ENCODE assay signal across 1 cellular context in the genomic region with DNA sequence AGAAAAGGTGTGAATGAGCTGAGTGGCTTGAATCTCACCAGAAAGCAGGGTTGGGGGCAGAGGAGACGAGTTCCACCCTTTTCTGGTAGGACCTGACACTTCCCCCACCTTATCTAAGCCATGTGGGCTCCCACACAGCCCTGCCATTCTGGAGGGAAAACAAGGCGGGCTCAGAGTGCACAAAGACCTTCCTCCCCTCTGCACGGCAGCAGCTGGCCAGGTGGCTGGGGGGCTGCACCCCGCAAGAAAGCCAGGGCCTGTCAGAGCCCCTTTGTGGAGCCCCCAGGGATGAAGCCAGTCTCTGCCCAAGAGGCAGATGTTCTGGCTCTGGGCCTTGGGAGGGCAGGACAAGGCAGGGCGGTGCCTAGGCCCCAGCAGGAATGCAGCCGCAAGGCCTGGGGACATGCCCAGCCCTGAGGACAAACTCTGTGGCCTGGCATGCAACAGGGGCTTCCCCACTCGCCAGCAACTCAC.
TF ChIP-seq lines count a peak whose summit lies in the region.

No MANE protein-coding gene starts in this region.

TF ChIP-seq in K562, 482 proteins besides CTCF, POLR2A, EP300 and RAD21 (continued from another document):
- TF ChIP-seq, protein P1, sequence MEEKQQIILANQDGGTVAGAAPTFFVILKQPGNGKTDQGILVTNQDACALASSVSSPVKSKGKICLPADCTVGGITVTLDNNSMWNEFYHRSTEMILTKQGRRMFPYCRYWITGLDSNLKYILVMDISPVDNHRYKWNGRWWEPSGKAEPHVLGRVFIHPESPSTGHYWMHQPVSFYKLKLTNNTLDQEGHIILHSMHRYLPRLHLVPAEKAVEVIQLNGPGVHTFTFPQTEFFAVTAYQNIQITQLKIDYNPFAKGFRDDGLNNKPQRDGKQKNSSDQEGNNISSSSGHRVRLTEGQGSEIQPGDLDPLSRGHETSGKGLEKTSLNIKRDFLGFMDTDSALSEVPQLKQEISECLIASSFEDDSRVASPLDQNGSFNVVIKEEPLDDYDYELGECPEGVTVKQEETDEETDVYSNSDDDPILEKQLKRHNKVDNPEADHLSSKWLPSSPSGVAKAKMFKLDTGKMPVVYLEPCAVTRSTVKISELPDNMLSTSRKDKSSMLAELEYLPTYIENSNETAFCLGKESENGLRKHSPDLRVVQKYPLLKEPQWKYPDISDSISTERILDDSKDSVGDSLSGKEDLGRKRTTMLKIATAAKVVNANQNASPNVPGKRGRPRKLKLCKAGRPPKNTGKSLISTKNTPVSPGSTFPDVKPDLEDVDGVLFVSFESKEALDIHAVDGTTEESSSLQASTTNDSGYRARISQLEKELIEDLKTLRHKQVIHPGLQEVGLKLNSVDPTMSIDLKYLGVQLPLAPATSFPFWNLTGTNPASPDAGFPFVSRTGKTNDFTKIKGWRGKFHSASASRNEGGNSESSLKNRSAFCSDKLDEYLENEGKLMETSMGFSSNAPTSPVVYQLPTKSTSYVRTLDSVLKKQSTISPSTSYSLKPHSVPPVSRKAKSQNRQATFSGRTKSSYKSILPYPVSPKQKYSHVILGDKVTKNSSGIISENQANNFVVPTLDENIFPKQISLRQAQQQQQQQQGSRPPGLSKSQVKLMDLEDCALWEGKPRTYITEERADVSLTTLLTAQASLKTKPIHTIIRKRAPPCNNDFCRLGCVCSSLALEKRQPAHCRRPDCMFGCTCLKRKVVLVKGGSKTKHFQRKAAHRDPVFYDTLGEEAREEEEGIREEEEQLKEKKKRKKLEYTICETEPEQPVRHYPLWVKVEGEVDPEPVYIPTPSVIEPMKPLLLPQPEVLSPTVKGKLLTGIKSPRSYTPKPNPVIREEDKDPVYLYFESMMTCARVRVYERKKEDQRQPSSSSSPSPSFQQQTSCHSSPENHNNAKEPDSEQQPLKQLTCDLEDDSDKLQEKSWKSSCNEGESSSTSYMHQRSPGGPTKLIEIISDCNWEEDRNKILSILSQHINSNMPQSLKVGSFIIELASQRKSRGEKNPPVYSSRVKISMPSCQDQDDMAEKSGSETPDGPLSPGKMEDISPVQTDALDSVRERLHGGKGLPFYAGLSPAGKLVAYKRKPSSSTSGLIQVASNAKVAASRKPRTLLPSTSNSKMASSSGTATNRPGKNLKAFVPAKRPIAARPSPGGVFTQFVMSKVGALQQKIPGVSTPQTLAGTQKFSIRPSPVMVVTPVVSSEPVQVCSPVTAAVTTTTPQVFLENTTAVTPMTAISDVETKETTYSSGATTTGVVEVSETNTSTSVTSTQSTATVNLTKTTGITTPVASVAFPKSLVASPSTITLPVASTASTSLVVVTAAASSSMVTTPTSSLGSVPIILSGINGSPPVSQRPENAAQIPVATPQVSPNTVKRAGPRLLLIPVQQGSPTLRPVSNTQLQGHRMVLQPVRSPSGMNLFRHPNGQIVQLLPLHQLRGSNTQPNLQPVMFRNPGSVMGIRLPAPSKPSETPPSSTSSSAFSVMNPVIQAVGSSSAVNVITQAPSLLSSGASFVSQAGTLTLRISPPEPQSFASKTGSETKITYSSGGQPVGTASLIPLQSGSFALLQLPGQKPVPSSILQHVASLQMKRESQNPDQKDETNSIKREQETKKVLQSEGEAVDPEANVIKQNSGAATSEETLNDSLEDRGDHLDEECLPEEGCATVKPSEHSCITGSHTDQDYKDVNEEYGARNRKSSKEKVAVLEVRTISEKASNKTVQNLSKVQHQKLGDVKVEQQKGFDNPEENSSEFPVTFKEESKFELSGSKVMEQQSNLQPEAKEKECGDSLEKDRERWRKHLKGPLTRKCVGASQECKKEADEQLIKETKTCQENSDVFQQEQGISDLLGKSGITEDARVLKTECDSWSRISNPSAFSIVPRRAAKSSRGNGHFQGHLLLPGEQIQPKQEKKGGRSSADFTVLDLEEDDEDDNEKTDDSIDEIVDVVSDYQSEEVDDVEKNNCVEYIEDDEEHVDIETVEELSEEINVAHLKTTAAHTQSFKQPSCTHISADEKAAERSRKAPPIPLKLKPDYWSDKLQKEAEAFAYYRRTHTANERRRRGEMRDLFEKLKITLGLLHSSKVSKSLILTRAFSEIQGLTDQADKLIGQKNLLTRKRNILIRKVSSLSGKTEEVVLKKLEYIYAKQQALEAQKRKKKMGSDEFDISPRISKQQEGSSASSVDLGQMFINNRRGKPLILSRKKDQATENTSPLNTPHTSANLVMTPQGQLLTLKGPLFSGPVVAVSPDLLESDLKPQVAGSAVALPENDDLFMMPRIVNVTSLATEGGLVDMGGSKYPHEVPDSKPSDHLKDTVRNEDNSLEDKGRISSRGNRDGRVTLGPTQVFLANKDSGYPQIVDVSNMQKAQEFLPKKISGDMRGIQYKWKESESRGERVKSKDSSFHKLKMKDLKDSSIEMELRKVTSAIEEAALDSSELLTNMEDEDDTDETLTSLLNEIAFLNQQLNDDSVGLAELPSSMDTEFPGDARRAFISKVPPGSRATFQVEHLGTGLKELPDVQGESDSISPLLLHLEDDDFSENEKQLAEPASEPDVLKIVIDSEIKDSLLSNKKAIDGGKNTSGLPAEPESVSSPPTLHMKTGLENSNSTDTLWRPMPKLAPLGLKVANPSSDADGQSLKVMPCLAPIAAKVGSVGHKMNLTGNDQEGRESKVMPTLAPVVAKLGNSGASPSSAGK (IDR thresholded peaks at IDR 0.05): peak; percentile 55
- TF ChIP-seq, protein P2, sequence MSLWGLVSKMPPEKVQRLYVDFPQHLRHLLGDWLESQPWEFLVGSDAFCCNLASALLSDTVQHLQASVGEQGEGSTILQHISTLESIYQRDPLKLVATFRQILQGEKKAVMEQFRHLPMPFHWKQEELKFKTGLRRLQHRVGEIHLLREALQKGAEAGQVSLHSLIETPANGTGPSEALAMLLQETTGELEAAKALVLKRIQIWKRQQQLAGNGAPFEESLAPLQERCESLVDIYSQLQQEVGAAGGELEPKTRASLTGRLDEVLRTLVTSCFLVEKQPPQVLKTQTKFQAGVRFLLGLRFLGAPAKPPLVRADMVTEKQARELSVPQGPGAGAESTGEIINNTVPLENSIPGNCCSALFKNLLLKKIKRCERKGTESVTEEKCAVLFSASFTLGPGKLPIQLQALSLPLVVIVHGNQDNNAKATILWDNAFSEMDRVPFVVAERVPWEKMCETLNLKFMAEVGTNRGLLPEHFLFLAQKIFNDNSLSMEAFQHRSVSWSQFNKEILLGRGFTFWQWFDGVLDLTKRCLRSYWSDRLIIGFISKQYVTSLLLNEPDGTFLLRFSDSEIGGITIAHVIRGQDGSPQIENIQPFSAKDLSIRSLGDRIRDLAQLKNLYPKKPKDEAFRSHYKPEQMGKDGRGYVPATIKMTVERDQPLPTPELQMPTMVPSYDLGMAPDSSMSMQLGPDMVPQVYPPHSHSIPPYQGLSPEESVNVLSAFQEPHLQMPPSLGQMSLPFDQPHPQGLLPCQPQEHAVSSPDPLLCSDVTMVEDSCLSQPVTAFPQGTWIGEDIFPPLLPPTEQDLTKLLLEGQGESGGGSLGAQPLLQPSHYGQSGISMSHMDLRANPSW (CRISPR knock-in tag; IDR thresholded peaks at IDR 0.05): no peak
- TF ChIP-seq MAZ (CRISPR knock-in tag; conservative IDR thresholded peaks at IDR 0.05 in 1 of 2, IDR thresholded peaks at IDR 0.05 in 1 of 2): no peak
- no peak for TF ChIP-seq SMARCB1 (IDR thresholded peaks at IDR 0.05; ENCODE audit: insufficient read length, low read depth)
TF ChIP-seq in K562: peak in this region for 8.
